23 cellular contexts compared by ENCODE assay signal in genomic region chr13:107005577-107005976, GRCh38.
"Had no signal": no experiment of that assay in that cellular context is flagged by ENCODE, and none has a peak within 500 bp of the region (broad histone marks: within the 10 kb centered on the region; RNA-seq: fewer than 3 reads in every experiment).

No MANE protein-coding gene starts in this region.

- H3K27me3 ChIP-seq: neural progenitor cell, ovary, right atrium auricular region, sigmoid colon, testis, tibial nerve had no signal

- H3K27ac ChIP-seq: dorsolateral prefrontal cortex, heart right ventricle, left ventricle myocardium inferior, neural progenitor cell, ovary, right atrium auricular region, sigmoid colon, skin epidermis, testis, tibial nerve had no signal

- H3K4me3 ChIP-seq: dorsolateral prefrontal cortex, heart right ventricle, left ventricle myocardium inferior, lung, neural progenitor cell, ovary, right atrium auricular region, sigmoid colon, skin epidermis, testis, tibial nerve had no signal

- DNase-seq: cortex of kidney; dorsolateral prefrontal cortex; effector CD8-positive, alpha-beta T cell; heart right ventricle; islet precursor cell; left ventricle myocardium inferior; mesenchymal stem cell; midbrain; nucleus accumbens; ovary; sigmoid colon; stimulated activated CD4-positive, alpha-beta T cell treated with anti-CD3 and anti-CD28 coated beads, Interleukin-2, amount 100 ng/mL, for 24 hours; stimulated activated CD4-positive, alpha-beta T cell treated with anti-CD3 and anti-CD28 coated beads, Interleukin-4, amount 100 ng/mL, for 4 hours; stimulated activated naive B cell treated with anti-CD40 and anti-IgM and Interleukin-4, amounts not matched to agents 10 μg/mL and 1 μg/mL and 100 μg/mL, for 72 hours; stimulated activated naive CD8-positive, alpha-beta T cell treated with anti-CD3 and anti-CD28 coated beads, Interleukin-15, amount 100 ng/mL, for 72 hours; testis had no signal

- H2AFZ ChIP-seq: neural progenitor cell had no signal

- H3K9me3 ChIP-seq: heart right ventricle, left ventricle myocardium inferior, ovary, right atrium auricular region, sigmoid colon, testis, tibial nerve had no signal

- H3K4me1 ChIP-seq: heart right ventricle, left ventricle myocardium inferior, right atrium auricular region, sigmoid colon, testis, tibial nerve had no signal

- H3K36me3 ChIP-seq: heart right ventricle, left ventricle myocardium inferior, neural progenitor cell, ovary, right atrium auricular region, sigmoid colon, tibial nerve had no signal

- ATAC-seq: esophagus mucosa; heart right ventricle; natural killer cell treated with Interleukin-12 subunit alpha and Interleukin-12 subunit beta and Interleukin-15 and Interleukin-18, amount 100 ng/mL, for 72 hours; stimulated activated naive B cell treated with anti-CD40 and anti-IgM and Interleukin-4, amounts not matched to agents 10 μg/mL and 1 μg/mL and 100 μg/mL, for 72 hours; stimulated activated naive CD8-positive, alpha-beta T cell treated with anti-CD3 and anti-CD28 coated beads, Interleukin-15, amount 100 ng/mL, for 72 hours had no signal

- H3K4me2 ChIP-seq: neural progenitor cell had no signal
